13 cellular contexts compared by ENCODE assay signal in genomic region chr9:68690088-68690487, GRCh38. TPM values are rescaled to one million over a fixed set of nuclear protein-coding genes. Genes with fewer than 3 reads are reported as not detected.
A peak's percentile ranks its signal among the peaks of the same experiment; 100 is the strongest.
DNase-seq lines count a peak whose midpoint lies in the region; ATAC-seq and TF ChIP-seq lines count a peak whose summit lies in the region.
"Had no signal": no experiment of that assay in that cellular context is flagged by ENCODE, and none has a peak within 500 bp of the region (broad histone marks: within the 10 kb centered on the region; RNA-seq: fewer than 3 reads in every experiment).

No MANE protein-coding gene starts in this region.

- H3K79me2 ChIP-seq in SK-N-SH (ENCODE audit: insufficient read depth), result no peaks in the 10 kb centered on the region

- intact Hi-C loops in lower lobe of right lung (cut with DNase I), result no loop called here

- no peaks in the 10 kb centered on the region for H3K36me3 ChIP-seq in SK-N-SH (replicated peaks in 1 of 2; ENCODE audit: control insufficient read depth in 1 of 2, insufficient read depth in 2 of 2, low read length in 1 of 2)
- H3K36me3 ChIP-seq in lower lobe of right lung, result no peaks in the 10 kb centered on the region
- no peaks in the 10 kb centered on the region for H3K36me3 ChIP-seq in upper lobe of left lung

- H3K9me2 ChIP-seq in SK-N-SH, result no peaks in the 10 kb centered on the region

- H3K27me3 ChIP-seq in SK-N-SH (ENCODE audit: insufficient read depth) (no peaks in the 10 kb centered on the region; the same call in 1 of the 2 replicates), lower lobe of right lung (ENCODE audit: low read depth) (no peaks in the 10 kb centered on the region), upper lobe of left lung (no peaks in the 10 kb centered on the region)

- TF ChIP-seq POLR2A in upper lobe of left lung (IDR thresholded peaks at IDR 0.05), result no peak

- 3% methylated on average over 6 of the region's 6 CpGs for WGBS in SK-N-SH (ENCODE audit: low lambda C conversion rate)
- WGBS in upper lobe of left lung, 2 donors, result 43 to 59% methylated on average over 6 of the region's 6 CpGs

- H3K9ac ChIP-seq in SK-N-SH, result no peak overlapping the region

- ATAC-seq in lower lobe of right lung (peak; percentile 88 to 97), upper lobe of left lung (ENCODE audit: low FRiP score in 2 of 2) (peak; percentile 54 to 84), HG02571 (IDR thresholded peaks at IDR 0.05; ENCODE audit: unreplicated experiment) (no peak)

- H3K4me2 ChIP-seq in SK-N-SH, result no peak overlapping the region

- CTCF ChIA-PET in SK-N-SH (lab: Yijun Ruan, JAX), result no interaction called here

- H3K4me3 ChIP-seq in SK-N-SH (ENCODE audit: low read depth in 2 of 2, low read length in 1 of 2) (no peak overlapping the region), fibroblast of mammary gland (ENCODE audit: control insufficient read depth, low read depth, low read length) (no peak overlapping the region), lower lobe of right lung (no peak overlapping the region), upper lobe of left lung (no peak overlapping the region)

- H3K9me3 ChIP-seq in SK-N-SH (no peaks in the 10 kb centered on the region), lower lobe of right lung (no peaks in the 10 kb centered on the region), upper lobe of left lung (no peaks in the 10 kb centered on the region)

- no peaks in the 10 kb centered on the region for H4K20me1 ChIP-seq in SK-N-SH (ENCODE audit: insufficient read depth)

- no peak for TF ChIP-seq EP300 in SK-N-SH (IDR thresholded peaks at IDR 0.05; ENCODE audit: borderline replicate concordance in 1 of 2, low read depth in 1 of 2, low read length in 1 of 2)
- peak in 1 of 4 donors; percentile 46 for TF ChIP-seq EP300 in upper lobe of left lung (IDR thresholded peaks at IDR 0.05)

- TF ChIP-seq RAD21 in SK-N-SH (IDR thresholded peaks at IDR 0.05; ENCODE audit: low read length), result no peak

- DNase-seq in SK-N-SH (no peak), fibroblast of mammary gland (ENCODE audit: low read depth) (peak; percentile 31), lower lobe of right lung (peak; percentile 56), upper lobe of left lung (peak in 1 of 2 donors; percentile 87), ureter (ENCODE audit: low spot score) (no peak), NCI-H526 (lab: John Stamatoyannopoulos, UW) (no peak)
- DNase-seq: activated naive CD4-positive, alpha-beta T cell treated with anti-CD3 and anti-CD28 coated beads, Interleukin-2, amount 50 U/mL, for 16 hours; CD4-positive, alpha-beta T cell; glutamatergic neuron; MV-4-11; NCI-H446 treated with DMSO at 0.1 percent for 48 hours had no signal

- H3K4me1 ChIP-seq in SK-N-SH (ENCODE audit: control insufficient read depth in 1 of 2, insufficient read depth in 2 of 2, low read depth in 1 of 2, low read length in 1 of 2) (no peaks in the 10 kb centered on the region), lower lobe of right lung (no peaks in the 10 kb centered on the region), upper lobe of left lung (peaks cover 0 to 4% (median 0%) of the 10 kb centered on the region in 4 donors)

- no peak overlapping the region for H2AFZ ChIP-seq in SK-N-SH (ENCODE audit: low read depth)

- H3K27ac ChIP-seq in SK-N-SH (ENCODE audit: low read depth in 2 of 2, low read length in 1 of 2) (no peak overlapping the region), lower lobe of right lung (no peak overlapping the region), upper lobe of left lung (no peak overlapping the region)
- H3K27ac ChIP-seq: RWPE1 had no signal

- H3F3A ChIP-seq in SK-N-SH (replicated peaks; ENCODE audit: insufficient read depth), result no peaks in the 10 kb centered on the region

- no peak for TF ChIP-seq CTCF in SK-N-SH (IDR thresholded peaks at IDR 0.05)
- TF ChIP-seq CTCF in fibroblast of mammary gland (conservative IDR thresholded peaks at IDR 0.05; ENCODE audit: control insufficient read depth, insufficient read depth, low read depth, low read length), result no peak
- no peak for TF ChIP-seq CTCF in lower lobe of right lung (IDR thresholded peaks at IDR 0.05)
- TF ChIP-seq CTCF in upper lobe of left lung (IDR thresholded peaks at IDR 0.05), result no peak

- POLR2A ChIA-PET in SK-N-SH (lab: Yijun Ruan, JAX), result no interaction called here

TF ChIP-seq in SK-N-SH, 30 proteins besides CTCF, POLR2A, EP300 and RAD21:
- TF ChIP-seq FOXM1 (IDR thresholded peaks at IDR 0.05; ENCODE audit: low read depth) (no peak), MAX (IDR thresholded peaks at IDR 0.05; ENCODE audit: low read depth) (no peak), JUND (IDR thresholded peaks at IDR 0.05) (peak; percentile 20; the same call in 1 of the 2 replicates), GABPA (IDR thresholded peaks at IDR 0.05; ENCODE audit: low read depth) (no peak), RXRA (IDR thresholded peaks at IDR 0.05; ENCODE audit: borderline replicate concordance, low read depth) (0 out of 2 replicates have a peak, but pooled peaks have one; percentile 21), FOSL2 (IDR thresholded peaks at IDR 0.05; ENCODE audit: borderline replicate concordance, low read depth) (peak; percentile 46; the same call in 1 of the 2 replicates), CHD2 (IDR thresholded peaks at IDR 0.05; ENCODE audit: low read length, partially characterized antibody) (no peak), RCOR1 (IDR thresholded peaks at IDR 0.05; ENCODE audit: low read length) (no peak), NFIC (IDR thresholded peaks at IDR 0.05; ENCODE audit: borderline replicate concordance) (peak; percentile 29), TAF1 (IDR thresholded peaks at IDR 0.05; ENCODE audit: borderline replicate concordance, low read depth, low read length) (no peak)
- TF ChIP-seq, protein P1, sequence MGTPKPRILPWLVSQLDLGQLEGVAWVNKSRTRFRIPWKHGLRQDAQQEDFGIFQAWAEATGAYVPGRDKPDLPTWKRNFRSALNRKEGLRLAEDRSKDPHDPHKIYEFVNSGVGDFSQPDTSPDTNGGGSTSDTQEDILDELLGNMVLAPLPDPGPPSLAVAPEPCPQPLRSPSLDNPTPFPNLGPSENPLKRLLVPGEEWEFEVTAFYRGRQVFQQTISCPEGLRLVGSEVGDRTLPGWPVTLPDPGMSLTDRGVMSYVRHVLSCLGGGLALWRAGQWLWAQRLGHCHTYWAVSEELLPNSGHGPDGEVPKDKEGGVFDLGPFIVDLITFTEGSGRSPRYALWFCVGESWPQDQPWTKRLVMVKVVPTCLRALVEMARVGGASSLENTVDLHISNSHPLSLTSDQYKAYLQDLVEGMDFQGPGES (IDR thresholded peaks at IDR 0.05; ENCODE audit: low read depth, low read length), result no peak
- TF ChIP-seq, protein P2, sequence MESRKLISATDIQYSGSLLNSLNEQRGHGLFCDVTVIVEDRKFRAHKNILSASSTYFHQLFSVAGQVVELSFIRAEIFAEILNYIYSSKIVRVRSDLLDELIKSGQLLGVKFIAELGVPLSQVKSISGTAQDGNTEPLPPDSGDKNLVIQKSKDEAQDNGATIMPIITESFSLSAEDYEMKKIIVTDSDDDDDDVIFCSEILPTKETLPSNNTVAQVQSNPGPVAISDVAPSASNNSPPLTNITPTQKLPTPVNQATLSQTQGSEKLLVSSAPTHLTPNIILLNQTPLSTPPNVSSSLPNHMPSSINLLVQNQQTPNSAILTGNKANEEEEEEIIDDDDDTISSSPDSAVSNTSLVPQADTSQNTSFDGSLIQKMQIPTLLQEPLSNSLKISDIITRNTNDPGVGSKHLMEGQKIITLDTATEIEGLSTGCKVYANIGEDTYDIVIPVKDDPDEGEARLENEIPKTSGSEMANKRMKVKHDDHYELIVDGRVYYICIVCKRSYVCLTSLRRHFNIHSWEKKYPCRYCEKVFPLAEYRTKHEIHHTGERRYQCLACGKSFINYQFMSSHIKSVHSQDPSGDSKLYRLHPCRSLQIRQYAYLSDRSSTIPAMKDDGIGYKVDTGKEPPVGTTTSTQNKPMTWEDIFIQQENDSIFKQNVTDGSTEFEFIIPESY (IDR thresholded peaks at IDR 0.05; ENCODE audit: borderline replicate concordance, low read depth), result no peak

RNA-seq across cellular contexts. Expression of gene PIP5K1B, which starts 15.0 kb away (rescaled TPM):
- polyA plus RNA-seq in SK-N-SH (2012; rRNA removed), result not detected in 2 replicates
- polyA plus RNA-seq in SK-N-SH (2012; cell fraction: cytosol; rRNA removed), result not detected in 2 replicates
- polyA plus RNA-seq in SK-N-SH (2012; cell fraction: nucleus; rRNA removed), result not detected in 2 replicates
- 35.9 TPM for total RNA-seq in lower lobe of right lung
- total RNA-seq in upper lobe of left lung, result 10 to 100 TPM; 22.4 to 76.8 (median 47.2) TPM
- 13.8 TPM for total RNA-seq in ureter
- total RNA-seq: CD4-positive, alpha-beta T cell had no signal

Comparison
In these comparisons a context has a peak if more than half of its experiments do, and no peak if none do; other contexts are left out.
1. DNase-seq: peak in fibroblast of mammary gland (single experiment) and lower lobe of right lung (single experiment); none in SK-N-SH (single experiment), ureter (single experiment) and NCI-H526 (0 of 2).